In the genomic region with DNA sequence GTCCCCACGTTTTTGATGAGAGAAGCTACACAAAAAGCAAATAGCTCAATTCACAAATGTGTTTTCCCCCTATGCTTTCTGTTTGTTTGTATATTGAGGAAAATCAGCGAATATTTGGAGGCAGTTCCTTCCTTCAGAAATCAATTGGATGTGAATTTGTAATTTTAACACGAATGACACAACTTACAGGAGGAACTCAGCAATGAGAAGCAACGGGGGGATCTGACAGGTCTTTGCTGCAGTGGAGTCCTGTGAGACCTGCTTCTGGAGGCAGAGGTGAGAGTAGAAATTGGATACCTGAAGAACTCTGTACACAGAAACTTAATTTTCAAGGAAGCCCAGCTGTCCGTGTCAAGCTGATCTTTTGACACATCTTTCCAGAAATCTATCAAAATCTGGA, we compare ENCODE assay signal across 18 cellular contexts.
DNase-seq lines count a peak whose midpoint lies in the region; ATAC-seq, FAIRE-seq and TF ChIP-seq lines count a peak whose summit lies in the region.
"Had no signal": no experiment of that assay in that cellular context is flagged by ENCODE, and none has a peak within 500 bp of the region (broad histone marks: within the 10 kb centered on the region; RNA-seq: fewer than 3 reads in every experiment).

No MANE protein-coding gene starts in this region.

- no peak overlapping the region for H3K4me3 Mint-ChIP-seq in astrocyte (ENCODE audit: unreplicated experiment)
- H3K4me3 Mint-ChIP-seq in neural progenitor cell: no peak overlapping the region
- H3K4me3 Mint-ChIP-seq: CD14-positive monocyte; CD8-positive, alpha-beta T cell; HFFc6 had no signal

- H3K9me3 ChIP-seq in astrocyte (ENCODE audit: insufficient read depth, low read depth, low read length) (no peaks in the 10 kb centered on the region), neural progenitor cell (ENCODE audit: low read depth) (no peaks in the 10 kb centered on the region), aorta (ENCODE audit: control insufficient read depth, low read length) (no peaks in the 10 kb centered on the region)
- H3K9me3 ChIP-seq: BLaER1 had no signal

- no peak overlapping the region for H3K27ac ChIP-seq in astrocyte (ENCODE audit: low read depth, low read length)
- H3K27ac ChIP-seq in neural progenitor cell: no peak overlapping the region
- H3K27ac ChIP-seq in aorta (ENCODE audit: low read depth in 1 of 2, low read length in 2 of 2): no peak overlapping the region
- H3K27ac ChIP-seq: BLaER1 had no signal

- intact Hi-C loops in aorta (cut with DNase I): no loop called here

- no peak overlapping the region for H3K4me2 ChIP-seq in astrocyte (ENCODE audit: low read length)
- no peak overlapping the region for H3K4me2 ChIP-seq in neural progenitor cell
- H3K4me2 ChIP-seq: BLaER1 had no signal

- DNase-seq in NCI-H2171 treated with DMSO at 0.1 percent for 48 hours (lab: John Stamatoyannopoulos, UW) (peak; percentile 2), NCI-H2171 (lab: John Stamatoyannopoulos, UW) (no peak), astrocyte (ENCODE audit: low read depth) (no peak), neural progenitor cell (ENCODE audit: low spot score) (no peak), NCI-H510A treated with DMSO at 0.1 percent for 48 hours (lab: John Stamatoyannopoulos, UW) (no peak), aorta (no peak)
- DNase-seq: 8988T; Calu3; CD8-positive, alpha-beta T cell; DMS79 treated with DMSO at 0.1 percent for 48 hours; GF-D8; HCEC 1CT had no signal

- H3K79me2 ChIP-seq in astrocyte (ENCODE audit: insufficient read depth, low read length) (no peaks in the 10 kb centered on the region), neural progenitor cell (ENCODE audit: low read depth) (no peaks in the 10 kb centered on the region)

- H3K27me3 Mint-ChIP-seq in astrocyte (ENCODE audit: low read depth, unreplicated experiment) (no peaks in the 10 kb centered on the region), neural progenitor cell (ENCODE audit: insufficient read depth, low read depth) (peaks cover 2% of the 10 kb centered on the region)

- H3K4me1 ChIP-seq in astrocyte (ENCODE audit: insufficient read depth, low read length) (no peaks in the 10 kb centered on the region), neural progenitor cell (peaks cover 15% of the 10 kb centered on the region), aorta (ENCODE audit: control insufficient read depth in 1 of 2, insufficient read depth in 2 of 2, low read length in 2 of 2) (no peaks in the 10 kb centered on the region)
- H3K4me1 ChIP-seq: BLaER1 had no signal

- FAIRE-seq in astrocyte (lab: Jason Lieb, UNC): peak; percentile 9
- FAIRE-seq: H54, HTR-8/SVneo had no signal

- H3K4me3 ChIP-seq in astrocyte (ENCODE audit: insufficient read depth, low read depth, low read length) (no peak overlapping the region), neural progenitor cell (no peak overlapping the region), aorta (ENCODE audit: low read length in 2 of 2) (no peak overlapping the region)
- H3K4me3 ChIP-seq: BLaER1 had no signal

- H3K27me3 ChIP-seq in astrocyte (ENCODE audit: insufficient read depth, low read length) (no peaks in the 10 kb centered on the region), neural progenitor cell (no peaks in the 10 kb centered on the region), aorta (ENCODE audit: control insufficient read depth in 1 of 2, insufficient read depth in 2 of 2, low read length in 1 of 2) (no peaks in the 10 kb centered on the region)
- H3K27me3 ChIP-seq: BLaER1 had no signal

- peaks cover 11% of the 10 kb centered on the region for H3K4me1 Mint-ChIP-seq in astrocyte (ENCODE audit: low read depth, unreplicated experiment)
- no peaks in the 10 kb centered on the region for H3K4me1 Mint-ChIP-seq in neural progenitor cell
- H3K4me1 Mint-ChIP-seq: CD14-positive monocyte had no signal

- no peaks in the 10 kb centered on the region for H4K20me1 ChIP-seq in astrocyte (ENCODE audit: insufficient read depth, low read length)
- no peaks in the 10 kb centered on the region for H4K20me1 ChIP-seq in neural progenitor cell (ENCODE audit: low read depth)
- H4K20me1 ChIP-seq: BLaER1 had no signal

- H3K9ac ChIP-seq in astrocyte (ENCODE audit: low read length) (no peak overlapping the region), neural progenitor cell (no peak overlapping the region)
- H3K9ac ChIP-seq: BLaER1 had no signal

- 74 to 81% methylated on average over 5 of the region's 5 CpGs for WGBS in aorta, 2 donors

- ATAC-seq in GM21528 (IDR thresholded peaks at IDR 0.05; ENCODE audit: low FRiP score, unreplicated experiment) (no peak), aorta (ENCODE audit: low FRiP score) (no peak)
- ATAC-seq: CD8-positive, alpha-beta T cell had no signal

- no peaks in the 10 kb centered on the region for H3F3A ChIP-seq in neural progenitor cell (ENCODE audit: low read depth)

- H3K9me3 Mint-ChIP-seq in astrocyte (ENCODE audit: unreplicated experiment) (no peaks in the 10 kb centered on the region), neural progenitor cell (no peaks in the 10 kb centered on the region)
- H3K9me3 Mint-ChIP-seq: CD8-positive, alpha-beta T cell; HFFc6 had no signal

- H3K36me3 ChIP-seq in astrocyte (ENCODE audit: insufficient read depth, low read length) (no peaks in the 10 kb centered on the region), neural progenitor cell (no peaks in the 10 kb centered on the region), aorta (ENCODE audit: control insufficient read depth in 1 of 2, insufficient read depth in 2 of 2, low read length in 1 of 2) (no peaks in the 10 kb centered on the region)
- H3K36me3 ChIP-seq: BLaER1 had no signal

- no peak for TF ChIP-seq CTCF in astrocyte (IDR thresholded peaks at IDR 0.05; ENCODE audit: insufficient read depth, low read depth, low read length)
- TF ChIP-seq CTCF in neural progenitor cell (IDR thresholded peaks at IDR 0.05): no peak

- H3K36me3 Mint-ChIP-seq in astrocyte (ENCODE audit: low read depth, unreplicated experiment) (peaks cover 2% of the 10 kb centered on the region), neural progenitor cell (no peaks in the 10 kb centered on the region)
- H3K36me3 Mint-ChIP-seq: CD14-positive monocyte; CD8-positive, alpha-beta T cell had no signal

- H2AFZ ChIP-seq in astrocyte (ENCODE audit: low read depth, low read length) (no peak overlapping the region), neural progenitor cell (replicated peaks) (peak overlapping the region; percentile 52)

- H3K27ac Mint-ChIP-seq in astrocyte (ENCODE audit: unreplicated experiment) (no peak overlapping the region), neural progenitor cell (no peak overlapping the region)
- H3K27ac Mint-ChIP-seq: CD14-positive monocyte; CD8-positive, alpha-beta T cell; HFFc6 had no signal
